Comparison of ENCODE assay signal across 22 cellular contexts in the genomic region with DNA sequence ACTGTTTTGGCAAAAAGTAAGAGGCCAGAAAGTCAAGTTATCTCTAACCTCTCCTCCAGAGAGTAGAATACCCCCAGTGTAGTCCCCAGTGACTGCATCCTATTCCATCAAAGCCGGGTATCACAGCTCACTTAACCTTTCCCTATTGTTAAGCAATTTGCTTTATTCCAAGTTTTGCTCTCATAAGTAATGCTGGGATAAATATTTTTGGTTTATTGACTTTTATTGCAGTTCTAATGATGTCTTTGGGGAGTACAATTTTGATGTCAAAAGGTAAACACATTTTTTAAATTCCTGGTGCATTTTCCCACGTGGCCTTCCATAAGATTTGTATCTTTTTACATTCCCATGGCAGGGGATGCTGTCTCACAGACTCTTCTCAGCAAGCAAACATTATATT. TPM values are rescaled to one million over a fixed set of nuclear protein-coding genes. Genes with fewer than 3 reads are reported as not detected.
DNase-seq lines count a peak whose midpoint lies in the region; ATAC-seq and TF ChIP-seq lines count a peak whose summit lies in the region.
"Had no signal": no experiment of that assay in that cellular context is flagged by ENCODE, and none has a peak within 500 bp of the region (broad histone marks: within the 10 kb centered on the region; RNA-seq: fewer than 3 reads in every experiment).

No MANE protein-coding gene starts in this region.

- H2AFZ ChIP-seq in MM.1S (ENCODE audit: low read length) = no peak overlapping the region
- H2AFZ ChIP-seq: PC-9 had no signal

- H3K9me2 ChIP-seq in MM.1S (replicated peaks; ENCODE audit: insufficient read depth, low read length) = no peaks in the 10 kb centered on the region

- H3K79me2 ChIP-seq in MM.1S (ENCODE audit: low read length) = no peaks in the 10 kb centered on the region

- H4K20me1 ChIP-seq in MM.1S (ENCODE audit: insufficient read depth, low read length) = no peaks in the 10 kb centered on the region

- H3K9me3 ChIP-seq in MM.1S (replicated peaks; ENCODE audit: insufficient read depth, low read length) = no peaks in the 10 kb centered on the region

- no peak for TF ChIP-seq CTCF in MM.1S (IDR thresholded peaks at IDR 0.05; ENCODE audit: low read length)

- no peak overlapping the region for H3K27ac ChIP-seq in MM.1S (ENCODE audit: low read length)
- H3K27ac ChIP-seq: PC-9 had no signal

- no peaks in the 10 kb centered on the region for H3K36me3 ChIP-seq in MM.1S (replicated peaks; ENCODE audit: insufficient read depth, low read length)

- DNase-seq in A172 (ENCODE audit: low spot score) = peak; percentile 24
- DNase-seq in EH (ENCODE audit: low read depth) = peak; percentile 83
- DNase-seq in iris pigment epithelial cell (ENCODE audit: low read depth) = peak; percentile 7
- no peak for DNase-seq in HCEC 1CT
- DNase-seq in MM.1S = no peak
- no peak for DNase-seq in head of caudate nucleus
- DNase-seq: 8988T; CD4-positive, alpha-beta T cell; COR-L47; DMS79; NCI-H1092; NCI-H1436; NCI-H1930; PC-9; RPMI8226; SHP77; T-cell had no signal

- no peak overlapping the region for H3K4me3 ChIP-seq in MM.1S (ENCODE audit: low read length)
- H3K4me3 ChIP-seq: K562, PC-9 had no signal

- H3K4me2 ChIP-seq in MM.1S (ENCODE audit: low read depth, low read length) = no peak overlapping the region
- H3K4me2 ChIP-seq: PC-9 had no signal

- no peak for ATAC-seq in SK-N-SH treated with all-trans-retinoic acid at 6 μM for 48 hours
- ATAC-seq in HG02588 (IDR thresholded peaks at IDR 0.05; ENCODE audit: unreplicated experiment) = no peak
- ATAC-seq: K562, T-cell had no signal

- H3K9ac ChIP-seq in MM.1S (ENCODE audit: low read length) = no peak overlapping the region

- H3K27me3 ChIP-seq in MM.1S (replicated peaks; ENCODE audit: insufficient read depth, low read length) = no peaks in the 10 kb centered on the region

- no peaks in the 10 kb centered on the region for H3K4me1 ChIP-seq in MM.1S (ENCODE audit: low read length)

- intact Hi-C loops in head of caudate nucleus (cut with DNase I) = no loop called here

- no peaks in the 10 kb centered on the region for H3F3A ChIP-seq in MM.1S (ENCODE audit: insufficient read depth, low read length)

TF ChIP-seq in SK-N-SH treated with all-trans-retinoic acid at 6 μM for 48 hours, 23 proteins besides CTCF, POLR2A, EP300 and RAD21:
- TF ChIP-seq ISL1 (CRISPR knock-in tag; IDR thresholded peaks at IDR 0.05) (peak; percentile 78), OSR1 (CRISPR knock-in tag; IDR thresholded peaks at IDR 0.05) (no peak), ZFP3 (CRISPR knock-in tag; IDR thresholded peaks at IDR 0.05) (0 out of 2 replicates have a peak, but pooled peaks have one; percentile 61), CSDC2 (CRISPR knock-in tag; IDR thresholded peaks at IDR 0.05) (peak; percentile 48; the same call in 1 of the 2 replicates), GLIS3 (CRISPR knock-in tag; IDR thresholded peaks at IDR 0.05) (peak; percentile 83; the same call in 1 of the 2 replicates), PPARA (CRISPR knock-in tag; IDR thresholded peaks at IDR 0.05; ENCODE audit: borderline replicate concordance) (no peak)
- TF ChIP-seq, protein P1, sequence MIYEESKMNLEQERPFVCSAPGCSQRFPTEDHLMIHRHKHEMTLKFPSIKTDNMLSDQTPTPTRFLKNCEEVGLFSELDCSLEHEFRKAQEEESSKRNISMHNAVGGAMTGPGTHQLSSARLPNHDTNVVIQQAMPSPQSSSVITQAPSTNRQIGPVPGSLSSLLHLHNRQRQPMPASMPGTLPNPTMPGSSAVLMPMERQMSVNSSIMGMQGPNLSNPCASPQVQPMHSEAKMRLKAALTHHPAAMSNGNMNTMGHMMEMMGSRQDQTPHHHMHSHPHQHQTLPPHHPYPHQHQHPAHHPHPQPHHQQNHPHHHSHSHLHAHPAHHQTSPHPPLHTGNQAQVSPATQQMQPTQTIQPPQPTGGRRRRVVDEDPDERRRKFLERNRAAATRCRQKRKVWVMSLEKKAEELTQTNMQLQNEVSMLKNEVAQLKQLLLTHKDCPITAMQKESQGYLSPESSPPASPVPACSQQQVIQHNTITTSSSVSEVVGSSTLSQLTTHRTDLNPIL (CRISPR knock-in tag; IDR thresholded peaks at IDR 0.05; ENCODE audit: low read depth) = peak; percentile 79

RNA-seq across cellular contexts. Expression of a gene that starts 43.3 kb away (rescaled TPM):
- total RNA-seq in A172 (2014; rRNA removed; shearing (Covaris generic)) = 11.4 and 12.7 TPM in 2 replicates
- total RNA-seq: G401, PC-9 had no signal

RNA-seq across cellular contexts. Expression of a gene that starts 55.2 kb away (rescaled TPM):
- total RNA-seq in A172 (2014; rRNA removed; shearing (Covaris generic)) = 2.8 and 3.5 TPM in 2 replicates
- total RNA-seq: G401, H1, PC-9 had no signal

Comparison
In these comparisons a context has a peak if more than half of its experiments do, and no peak if none do; other contexts are left out.
1. DNase-seq: peak in A172 (single experiment), EH (single experiment) and iris pigment epithelial cell (single experiment); none in HCEC 1CT (single experiment), MM.1S (single experiment) and head of caudate nucleus (0 of 42).